Comparison of ENCODE assay signal across 2 cellular contexts in genomic region chr12:49744363-49744885, GRCh38.
TF ChIP-seq lines count a peak whose summit lies in the region.

No MANE protein-coding gene starts in this region.

TF ChIP-seq in SK-N-SH, 30 proteins besides CTCF, POLR2A, EP300 and RAD21 (continued from another document):
- TF ChIP-seq REST (IDR thresholded peaks at IDR 0.05; ENCODE audit: low read depth, low read length), result no peak
- TF ChIP-seq, protein P1, sequence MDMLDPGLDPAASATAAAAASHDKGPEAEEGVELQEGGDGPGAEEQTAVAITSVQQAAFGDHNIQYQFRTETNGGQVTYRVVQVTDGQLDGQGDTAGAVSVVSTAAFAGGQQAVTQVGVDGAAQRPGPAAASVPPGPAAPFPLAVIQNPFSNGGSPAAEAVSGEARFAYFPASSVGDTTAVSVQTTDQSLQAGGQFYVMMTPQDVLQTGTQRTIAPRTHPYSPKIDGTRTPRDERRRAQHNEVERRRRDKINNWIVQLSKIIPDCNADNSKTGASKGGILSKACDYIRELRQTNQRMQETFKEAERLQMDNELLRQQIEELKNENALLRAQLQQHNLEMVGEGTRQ (IDR thresholded peaks at IDR 0.05; ENCODE audit: borderline replicate concordance, low read depth, low read length), result no peak
- no peak for TF ChIP-seq PBX3 (IDR thresholded peaks at IDR 0.05)
- TF ChIP-seq, protein P2, sequence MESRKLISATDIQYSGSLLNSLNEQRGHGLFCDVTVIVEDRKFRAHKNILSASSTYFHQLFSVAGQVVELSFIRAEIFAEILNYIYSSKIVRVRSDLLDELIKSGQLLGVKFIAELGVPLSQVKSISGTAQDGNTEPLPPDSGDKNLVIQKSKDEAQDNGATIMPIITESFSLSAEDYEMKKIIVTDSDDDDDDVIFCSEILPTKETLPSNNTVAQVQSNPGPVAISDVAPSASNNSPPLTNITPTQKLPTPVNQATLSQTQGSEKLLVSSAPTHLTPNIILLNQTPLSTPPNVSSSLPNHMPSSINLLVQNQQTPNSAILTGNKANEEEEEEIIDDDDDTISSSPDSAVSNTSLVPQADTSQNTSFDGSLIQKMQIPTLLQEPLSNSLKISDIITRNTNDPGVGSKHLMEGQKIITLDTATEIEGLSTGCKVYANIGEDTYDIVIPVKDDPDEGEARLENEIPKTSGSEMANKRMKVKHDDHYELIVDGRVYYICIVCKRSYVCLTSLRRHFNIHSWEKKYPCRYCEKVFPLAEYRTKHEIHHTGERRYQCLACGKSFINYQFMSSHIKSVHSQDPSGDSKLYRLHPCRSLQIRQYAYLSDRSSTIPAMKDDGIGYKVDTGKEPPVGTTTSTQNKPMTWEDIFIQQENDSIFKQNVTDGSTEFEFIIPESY (IDR thresholded peaks at IDR 0.05; ENCODE audit: borderline replicate concordance, low read depth), result no peak
- TF ChIP-seq GATA2 (CRISPR knock-in tag; IDR thresholded peaks at IDR 0.05), result no peak
- no peak for TF ChIP-seq YY1 (IDR thresholded peaks at IDR 0.05; ENCODE audit: low read depth)
TF ChIP-seq in SK-N-SH: peak in this region for 0.

TF ChIP-seq in SK-N-SH treated with all-trans-retinoic acid at 6 μM for 48 hours, 23 proteins besides CTCF, POLR2A, EP300 and RAD21 (continued from another document):
- TF ChIP-seq TOX (CRISPR knock-in tag; IDR thresholded peaks at IDR 0.05; ENCODE audit: borderline replicate concordance) (no peak), ZFP30 (CRISPR knock-in tag; IDR thresholded peaks at IDR 0.05) (no peak), CSDC2 (CRISPR knock-in tag; IDR thresholded peaks at IDR 0.05) (no peak), GLIS3 (CRISPR knock-in tag; IDR thresholded peaks at IDR 0.05) (no peak), OSR1 (CRISPR knock-in tag; IDR thresholded peaks at IDR 0.05) (no peak), PPARA (CRISPR knock-in tag; IDR thresholded peaks at IDR 0.05; ENCODE audit: borderline replicate concordance) (no peak), ARNTL (CRISPR knock-in tag; IDR thresholded peaks at IDR 0.05; ENCODE audit: borderline replicate concordance, low read depth) (no peak), ESRRG (CRISPR knock-in tag; IDR thresholded peaks at IDR 0.05) (no peak), ZC3H10 (CRISPR knock-in tag; IDR thresholded peaks at IDR 0.05) (no peak), ZNF8 (CRISPR knock-in tag; IDR thresholded peaks at IDR 0.05) (no peak)
- TF ChIP-seq, protein P3, sequence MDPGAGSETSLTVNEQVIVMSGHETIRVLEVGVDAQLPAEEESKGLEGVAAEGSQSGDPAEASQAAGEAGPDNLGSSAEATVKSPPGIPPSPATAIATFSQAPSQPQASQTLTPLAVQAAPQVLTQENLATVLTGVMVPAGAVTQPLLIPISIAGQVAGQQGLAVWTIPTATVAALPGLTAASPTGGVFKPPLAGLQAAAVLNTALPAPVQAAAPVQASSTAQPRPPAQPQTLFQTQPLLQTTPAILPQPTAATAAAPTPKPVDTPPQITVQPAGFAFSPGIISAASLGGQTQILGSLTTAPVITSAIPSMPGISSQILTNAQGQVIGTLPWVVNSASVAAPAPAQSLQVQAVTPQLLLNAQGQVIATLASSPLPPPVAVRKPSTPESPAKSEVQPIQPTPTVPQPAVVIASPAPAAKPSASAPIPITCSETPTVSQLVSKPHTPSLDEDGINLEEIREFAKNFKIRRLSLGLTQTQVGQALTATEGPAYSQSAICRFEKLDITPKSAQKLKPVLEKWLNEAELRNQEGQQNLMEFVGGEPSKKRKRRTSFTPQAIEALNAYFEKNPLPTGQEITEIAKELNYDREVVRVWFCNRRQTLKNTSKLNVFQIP (CRISPR knock-in tag; IDR thresholded peaks at IDR 0.05; ENCODE audit: borderline replicate concordance, low read depth), result no peak
- TF ChIP-seq, protein P4, sequence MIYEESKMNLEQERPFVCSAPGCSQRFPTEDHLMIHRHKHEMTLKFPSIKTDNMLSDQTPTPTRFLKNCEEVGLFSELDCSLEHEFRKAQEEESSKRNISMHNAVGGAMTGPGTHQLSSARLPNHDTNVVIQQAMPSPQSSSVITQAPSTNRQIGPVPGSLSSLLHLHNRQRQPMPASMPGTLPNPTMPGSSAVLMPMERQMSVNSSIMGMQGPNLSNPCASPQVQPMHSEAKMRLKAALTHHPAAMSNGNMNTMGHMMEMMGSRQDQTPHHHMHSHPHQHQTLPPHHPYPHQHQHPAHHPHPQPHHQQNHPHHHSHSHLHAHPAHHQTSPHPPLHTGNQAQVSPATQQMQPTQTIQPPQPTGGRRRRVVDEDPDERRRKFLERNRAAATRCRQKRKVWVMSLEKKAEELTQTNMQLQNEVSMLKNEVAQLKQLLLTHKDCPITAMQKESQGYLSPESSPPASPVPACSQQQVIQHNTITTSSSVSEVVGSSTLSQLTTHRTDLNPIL (CRISPR knock-in tag; IDR thresholded peaks at IDR 0.05; ENCODE audit: low read depth), result no peak
